ENCODE assay signal across 8 cellular contexts in the genomic region with DNA sequence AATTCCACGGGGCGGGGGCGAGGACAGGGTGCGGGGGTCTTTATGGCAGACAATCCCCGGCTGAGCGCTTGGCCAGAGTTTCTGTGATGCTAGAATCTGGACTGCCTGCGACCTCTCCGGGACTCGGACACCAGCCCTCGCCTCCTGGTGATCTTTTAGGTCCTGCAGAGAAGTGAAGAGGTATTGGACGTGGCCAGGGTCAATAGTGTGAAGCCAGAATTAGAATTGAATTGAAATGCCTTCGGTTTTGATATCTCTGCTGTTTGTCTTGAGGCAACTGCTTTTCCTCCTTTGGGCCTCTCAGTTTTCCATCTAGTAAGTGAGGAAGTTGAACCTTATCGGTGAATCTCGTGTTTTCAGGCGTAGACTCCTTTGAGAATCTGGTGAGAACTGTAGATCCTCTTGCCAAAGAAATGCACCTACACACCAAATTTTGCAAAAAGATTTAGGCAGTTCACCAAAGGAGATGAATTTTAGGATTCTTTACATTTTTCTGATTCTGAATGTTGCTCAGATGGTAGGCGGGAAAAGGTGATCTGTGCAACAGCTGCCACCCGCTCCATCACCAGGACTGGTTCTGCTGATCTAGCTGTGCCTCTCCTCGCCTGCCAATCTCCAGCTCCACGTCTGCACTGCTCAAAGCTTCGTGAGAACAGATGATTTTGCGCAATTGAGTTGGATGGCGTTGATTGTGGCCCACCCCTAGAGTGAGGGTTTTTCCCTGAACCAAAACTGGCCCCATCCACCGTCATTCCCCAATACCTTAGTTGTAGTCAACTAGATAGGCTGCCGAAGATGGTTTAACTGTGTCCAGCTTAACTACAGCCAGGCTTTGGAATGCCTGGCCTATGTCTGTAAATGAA. TPM values are rescaled to one million over a fixed set of nuclear protein-coding genes. Genes with fewer than 3 reads are reported as not detected.
DNase-seq lines count a peak whose midpoint lies in the region; ATAC-seq lines count a peak whose summit lies in the region.

No MANE protein-coding gene starts in this region.

- intact Hi-C loops in activated T-helper 1 cell treated with anti-CD3 and anti-CD28 coated beads, Interleukin-12 subunit alpha, Interleukin-12 subunit beta, Interleukin-2, Interleukin-4 antibody, amounts not matched to agents 30 ng/mL and 10 ng/mL and 1 ng/mL, durations not matched to agents 14 hours and 24 hours and 36 hours (cut with micrococcal nuclease), result loop anchor here (1.0 to 10.0 kb wide), 7 partner anchors 100 to 755 kb away; a partner anchor contains a TSS
- intact Hi-C loops in head of caudate nucleus (cut with DNase I), result loop anchor here (2.0 to 10.0 kb wide), 2 partner anchors 99 to 393 kb away; a partner anchor contains a TSS

- DNase-seq in NCI-H748 (lab: John Stamatoyannopoulos, UW; ENCODE audit: unreplicated experiment), result peak; percentile 46
- no peak for DNase-seq in NCI-H748 treated with DMSO at 0.1 percent for 48 hours (lab: John Stamatoyannopoulos, UW)
- DNase-seq in HT1080 (ENCODE audit: low read depth), result peak; percentile 18
- DNase-seq in activated T-helper 1 cell treated with anti-CD3 and anti-CD28 coated beads, Interleukin-12 subunit alpha, Interleukin-12 subunit beta, Interleukin-2, Interleukin-4 antibody, amounts not matched to agents 30 ng/mL and 10 ng/mL and 1 ng/mL, durations not matched to agents 14 hours and 24 hours and 36 hours (ENCODE audit: low spot score), result no peak
- DNase-seq in head of caudate nucleus, result peak in 40 of 42 donors; percentile 14 to 79 (median 46)
- DNase-seq in renal cortical epithelial cell (ENCODE audit: low read depth), result peak; percentile 22
- DNase-seq in COLO829 (ENCODE audit: low spot score), result no peak

- peaks cover 3% of the 10 kb centered on the region for H3K27me3 Mint-ChIP-seq in activated T-helper 1 cell treated with anti-CD3 and anti-CD28 coated beads, Interleukin-12 subunit alpha, Interleukin-12 subunit beta, Interleukin-2, Interleukin-4 antibody, amounts not matched to agents 30 ng/mL and 10 ng/mL and 1 ng/mL, durations not matched to agents 14 hours and 24 hours and 36 hours (ENCODE audit: insufficient read depth)

- H3K4me3 Mint-ChIP-seq in activated T-helper 1 cell treated with anti-CD3 and anti-CD28 coated beads, Interleukin-12 subunit alpha, Interleukin-12 subunit beta, Interleukin-2, Interleukin-4 antibody, amounts not matched to agents 30 ng/mL and 10 ng/mL and 1 ng/mL, durations not matched to agents 14 hours and 24 hours and 36 hours, result peak overlapping the region; percentile 99

- ATAC-seq in GM21360 (IDR thresholded peaks at IDR 0.05; ENCODE audit: unreplicated experiment), result no peak

- peaks cover 13% of the 10 kb centered on the region for H3K36me3 Mint-ChIP-seq in activated T-helper 1 cell treated with anti-CD3 and anti-CD28 coated beads, Interleukin-12 subunit alpha, Interleukin-12 subunit beta, Interleukin-2, Interleukin-4 antibody, amounts not matched to agents 30 ng/mL and 10 ng/mL and 1 ng/mL, durations not matched to agents 14 hours and 24 hours and 36 hours (ENCODE audit: low read depth)

- H3K9me3 Mint-ChIP-seq in activated T-helper 1 cell treated with anti-CD3 and anti-CD28 coated beads, Interleukin-12 subunit alpha, Interleukin-12 subunit beta, Interleukin-2, Interleukin-4 antibody, amounts not matched to agents 30 ng/mL and 10 ng/mL and 1 ng/mL, durations not matched to agents 14 hours and 24 hours and 36 hours, result no peaks in the 10 kb centered on the region

- peaks cover 54% of the 10 kb centered on the region for H3K4me1 Mint-ChIP-seq in activated T-helper 1 cell treated with anti-CD3 and anti-CD28 coated beads, Interleukin-12 subunit alpha, Interleukin-12 subunit beta, Interleukin-2, Interleukin-4 antibody, amounts not matched to agents 30 ng/mL and 10 ng/mL and 1 ng/mL, durations not matched to agents 14 hours and 24 hours and 36 hours (ENCODE audit: low read depth)

- peak overlapping the region; percentile 98 for H3K27ac Mint-ChIP-seq in activated T-helper 1 cell treated with anti-CD3 and anti-CD28 coated beads, Interleukin-12 subunit alpha, Interleukin-12 subunit beta, Interleukin-2, Interleukin-4 antibody, amounts not matched to agents 30 ng/mL and 10 ng/mL and 1 ng/mL, durations not matched to agents 14 hours and 24 hours and 36 hours

RNA-seq across cellular contexts. Expression of a gene that starts 0.8 kb away (rescaled TPM):
- 39.2 and 42.6 TPM in 2 replicates for total RNA-seq in HT1080 (2014; rRNA removed; shearing (Covaris generic))
- 34.8 and 37.4 TPM in 2 replicates for polyA plus RNA-seq in HT1080 (2015; cell fraction: cytosol; rRNA removed)
- polyA plus RNA-seq in HT1080 (2015; cell fraction: nucleus; rRNA removed), result 50.9 and 51.4 TPM in 2 replicates
- 22.0 and 23.4 TPM in 2 replicates for total RNA-seq in activated T-helper 1 cell treated with anti-CD3 and anti-CD28 coated beads, Interleukin-12 subunit alpha, Interleukin-12 subunit beta, Interleukin-2, Interleukin-4 antibody, amounts not matched to agents 30 ng/mL and 10 ng/mL and 1 ng/mL, durations not matched to agents 14 hours and 24 hours and 36 hours
- 36.5 and 39.8 TPM in 2 replicates for total RNA-seq in renal cortical epithelial cell

RNA-seq across cellular contexts. Expression of a gene that starts 24.4 kb away (rescaled TPM):
- 0.34 and 0.53 TPM in 2 replicates for total RNA-seq in HT1080 (2014; rRNA removed; shearing (Covaris generic))
- 0.06 and 0.08 TPM in 2 replicates for polyA plus RNA-seq in HT1080 (2015; cell fraction: cytosol; rRNA removed)
- 0.14 and 0.35 TPM in 2 replicates for polyA plus RNA-seq in HT1080 (2015; cell fraction: nucleus; rRNA removed)
- not detected in 2 replicates for total RNA-seq in activated T-helper 1 cell treated with anti-CD3 and anti-CD28 coated beads, Interleukin-12 subunit alpha, Interleukin-12 subunit beta, Interleukin-2, Interleukin-4 antibody, amounts not matched to agents 30 ng/mL and 10 ng/mL and 1 ng/mL, durations not matched to agents 14 hours and 24 hours and 36 hours
- 8.5 and 11.6 TPM in 2 replicates for total RNA-seq in renal cortical epithelial cell

RNA-seq across cellular contexts. Expression of a gene that starts 35.7 kb away (rescaled TPM):
- total RNA-seq in HT1080 (2014; rRNA removed; shearing (Covaris generic)), result 0.03 TPM in 1 of 2 replicates, not detected in the other
- polyA plus RNA-seq in HT1080 (2015; cell fraction: cytosol; rRNA removed), result 0.06 TPM in 1 of 2 replicates, not detected in the other
- polyA plus RNA-seq in HT1080 (2015; cell fraction: nucleus; rRNA removed), result not detected in 2 replicates
- total RNA-seq in activated T-helper 1 cell treated with anti-CD3 and anti-CD28 coated beads, Interleukin-12 subunit alpha, Interleukin-12 subunit beta, Interleukin-2, Interleukin-4 antibody, amounts not matched to agents 30 ng/mL and 10 ng/mL and 1 ng/mL, durations not matched to agents 14 hours and 24 hours and 36 hours, result 0.08 TPM in 1 of 2 replicates, not detected in the other
- not detected in 2 replicates for total RNA-seq in renal cortical epithelial cell

Comparison
In these comparisons a context has a peak if more than half of its experiments do, and no peak if none do; other contexts are left out.
1. DNase-seq: peak in NCI-H748 (single experiment), HT1080 (single experiment), head of caudate nucleus (40 of 42) and renal cortical epithelial cell (single experiment); none in NCI-H748 treated with DMSO at 0.1 percent for 48 hours (single experiment), activated T-helper 1 cell treated with anti-CD3 and anti-CD28 coated beads, Interleukin-12 subunit alpha, Interleukin-12 subunit beta, Interleukin-2, Interleukin-4 antibody, amounts not matched to agents 30 ng/mL and 10 ng/mL and 1 ng/mL, durations not matched to agents 14 hours and 24 hours and 36 hours (single experiment) and COLO829 (single experiment).